8 cellular contexts compared by ENCODE assay signal in genomic region chr21:36028127-36029069, GRCh38. TPM values are rescaled to one million over a fixed set of nuclear protein-coding genes. Genes with fewer than 3 reads are reported as not detected.
A peak's percentile ranks its signal among the peaks of the same experiment; 100 is the strongest.
DNase-seq lines count a peak whose midpoint lies in the region; ATAC-seq lines count a peak whose summit lies in the region.

No MANE protein-coding gene starts in this region.

- ATAC-seq in HG02970 (IDR thresholded peaks at IDR 0.05; ENCODE audit: low FRiP score, unreplicated experiment) (peak; percentile 64), left colon (peak; percentile 91), HG03135 (IDR thresholded peaks at IDR 0.05; ENCODE audit: unreplicated experiment) (no peak)
- peak; percentile 70 to 87 for ATAC-seq in activated CD4-positive, CD25-positive, alpha-beta regulatory T cell treated with anti-CD3 and anti-CD28 coated beads, Interleukin-2, amount 50 U/mL, for 24 hours
- peak; percentile 68 for ATAC-seq in central memory CD8-positive, alpha-beta T cell (replicated peaks; ENCODE audit: extremely low read depth, poor library complexity, severe bottlenecking)

- peaks cover 7% of the 10 kb centered on the region for H3K4me1 Mint-ChIP-seq in central memory CD8-positive, alpha-beta T cell

- H3K4me3 Mint-ChIP-seq in central memory CD8-positive, alpha-beta T cell: no peak overlapping the region

- H3K9me3 Mint-ChIP-seq in central memory CD8-positive, alpha-beta T cell: no peaks in the 10 kb centered on the region

- intact Hi-C loops in left colon (cut with DNase I, micrococcal nuclease): no loop called here

- DNase-seq in GM04504 (ENCODE audit: low read depth) (peak; percentile 40), NCI-H226 (peak; percentile 55), left colon (peak; percentile 48 to 70)
- peak; percentile 53 to 54 for DNase-seq in central memory CD8-positive, alpha-beta T cell (ENCODE audit: low spot score in 2 of 2)
- peak; percentile 72 for DNase-seq in stimulated activated CD4-positive, alpha-beta T cell treated with anti-CD3 and anti-CD28 coated beads, Interleukin-4, amount 100 ng/mL, for 24 hours

- no peaks in the 10 kb centered on the region for H3K27me3 Mint-ChIP-seq in central memory CD8-positive, alpha-beta T cell

- H3K36me3 Mint-ChIP-seq in central memory CD8-positive, alpha-beta T cell (ENCODE audit: insufficient read depth): peaks cover under 1% of the 10 kb centered on the region

- no peak overlapping the region for H3K27ac Mint-ChIP-seq in central memory CD8-positive, alpha-beta T cell (ENCODE audit: low read depth)

RNA-seq across cellular contexts. Expression of gene SETD4, which starts 31.9 kb away (rescaled TPM):
- total RNA-seq in left colon: 10 to 100 TPM; 16.0 to 20.6 TPM

RNA-seq across cellular contexts. Expression of gene CBR1, which starts 41.4 kb away (rescaled TPM):
- 10 to 100 TPM; 73.4 to 80.5 TPM for total RNA-seq in left colon
